ENCODE assay signal across 15 cellular contexts in the genomic region with DNA sequence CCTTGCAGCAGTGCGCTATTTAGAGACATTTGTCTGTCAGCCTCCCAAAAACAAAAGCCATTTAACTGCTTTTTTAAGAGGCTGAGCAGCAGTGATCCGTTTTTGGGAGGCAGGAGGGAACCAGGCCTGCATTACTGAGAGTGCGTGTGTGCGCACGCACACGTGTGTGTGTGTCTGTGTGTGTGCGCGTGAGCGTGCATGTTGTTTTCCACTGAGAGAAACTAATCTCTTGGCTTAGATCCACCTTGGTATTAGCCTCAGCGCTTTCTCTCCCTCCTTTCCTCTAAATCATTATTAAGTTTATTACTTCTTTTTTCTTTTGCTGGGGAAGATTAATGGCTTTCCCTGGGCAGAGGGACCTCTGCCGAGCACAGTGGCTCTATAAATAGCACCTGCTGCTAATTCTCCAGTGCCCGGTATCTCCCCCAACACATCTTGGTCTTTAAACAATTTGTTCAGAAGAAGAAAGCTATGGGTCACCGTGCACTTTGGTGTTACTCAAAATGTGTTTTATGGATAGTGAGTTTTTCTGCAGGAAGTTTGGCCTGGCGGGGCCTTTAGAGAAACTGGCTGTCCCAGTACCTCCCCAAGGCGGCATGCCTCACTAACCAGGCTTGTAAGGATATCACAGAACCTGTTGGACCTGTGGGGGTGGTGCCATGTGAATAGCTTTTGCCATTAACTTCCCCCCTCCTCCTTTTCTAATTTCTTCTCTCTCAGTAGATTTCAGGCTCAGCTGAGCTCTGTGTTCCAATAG.
DNase-seq lines count a peak whose midpoint lies in the region; ATAC-seq and TF ChIP-seq lines count a peak whose summit lies in the region.
"Had no signal": no experiment of that assay in that cellular context is flagged by ENCODE, and none has a peak within 500 bp of the region (broad histone marks: within the 10 kb centered on the region; RNA-seq: fewer than 3 reads in every experiment).

No MANE protein-coding gene starts in this region.

- H3K36me3 ChIP-seq in WERI-Rb-1 (no peaks in the 10 kb centered on the region), thyroid gland (no peaks in the 10 kb centered on the region)
- H3K36me3 ChIP-seq: stomach had no signal

- DNase-seq in LNCaP clone FGC (ENCODE audit: low read depth) (peak; percentile 13), WERI-Rb-1 (peak; percentile 20), kidney tubule cell (ENCODE audit: low spot score) (peak; percentile 68), thyroid gland (peak; percentile 91 to 92)
- DNase-seq: activated CD4-positive, alpha-beta memory T cell treated with anti-CD3 and anti-CD28 coated beads for 36 hours; activated T-cell treated with anti-CD3 and anti-CD28 coated beads, Interleukin-2, amount 50 U/mL, for 4 hours; hypothalamus; naive B cell; NCI-H2081 treated with DMSO at 0.1 percent for 48 hours; NCI-H774; stomach had no signal

- H3K27ac ChIP-seq in WERI-Rb-1 (no peak overlapping the region), thyroid gland (peak overlapping the region; percentile 63 to 79 (median 71))
- H3K27ac ChIP-seq: stomach had no signal

- H3K27me3 ChIP-seq in WERI-Rb-1 (ENCODE audit: insufficient read depth, low read depth, severe bottlenecking) (no peaks in the 10 kb centered on the region), thyroid gland (no peaks in the 10 kb centered on the region)
- H3K27me3 ChIP-seq: stomach had no signal

- TF ChIP-seq CTCF in LNCaP clone FGC (IDR thresholded peaks at IDR 0.05; ENCODE audit: control insufficient read depth, extremely low read depth, insufficient read depth) (no peak), WERI-Rb-1 (IDR thresholded peaks at IDR 0.05; ENCODE audit: low read depth, low read length) (no peak), thyroid gland (IDR thresholded peaks at IDR 0.05) (no peak)

- H3K9me3 ChIP-seq in WERI-Rb-1 (ENCODE audit: severe bottlenecking): no peaks in the 10 kb centered on the region
- H3K9me3 ChIP-seq in thyroid gland: no peaks in the 10 kb centered on the region
- H3K9me3 ChIP-seq: stomach had no signal

- peaks cover 31 to 49% of the 10 kb centered on the region in 2 donors for H3K4me1 ChIP-seq in thyroid gland

- intact Hi-C loops in thyroid gland (cut with DNase I): no loop called here

- 38 to 42% methylated on average over 15 of the region's 15 CpGs for WGBS in thyroid gland, 2 donors

- ATAC-seq in HG03521 (IDR thresholded peaks at IDR 0.05; ENCODE audit: unreplicated experiment) (no peak), GM19324 (IDR thresholded peaks at IDR 0.05; ENCODE audit: low FRiP score, unreplicated experiment) (no peak), GM21529 (IDR thresholded peaks at IDR 0.05; ENCODE audit: unreplicated experiment) (no peak)
- ATAC-seq: activated T-cell treated with anti-CD3 and anti-CD28 coated beads, Interleukin-2, amount 50 U/mL, for 4 hours; Panc1 had no signal

- no peak for TF ChIP-seq POLR2A in thyroid gland (IDR thresholded peaks at IDR 0.05)

- H3K4me3 ChIP-seq in LNCaP clone FGC (ENCODE audit: low read depth, low read length): no peak overlapping the region
- H3K4me3 ChIP-seq in WERI-Rb-1 (ENCODE audit: low read depth, low read length): peak overlapping the region; percentile 14
- no peak overlapping the region for H3K4me3 ChIP-seq in thyroid gland (replicated peaks in 1 of 3)
- H3K4me3 ChIP-seq: stomach had no signal

Comparison
In these comparisons a context has a peak if more than half of its experiments do, and no peak if none do; other contexts are left out.
1. DNase-seq: peak in every context shown above with its lines; median percentile 92 in thyroid gland; 68 in kidney tubule cell; 20 in WERI-Rb-1; 13 in LNCaP clone FGC.